In genomic region chr2:64992218-64992617, GRCh38 we compare ENCODE assay signal across 15 cellular contexts. TPM values are rescaled to one million over a fixed set of nuclear protein-coding genes. Genes with fewer than 3 reads are reported as not detected.
DNase-seq lines count a peak whose midpoint lies in the region; ATAC-seq and TF ChIP-seq lines count a peak whose summit lies in the region.
"Had no signal": no experiment of that assay in that cellular context is flagged by ENCODE, and none has a peak within 500 bp of the region (broad histone marks: within the 10 kb centered on the region; RNA-seq: fewer than 3 reads in every experiment).

No MANE protein-coding gene starts in this region.

- H3K4me2 ChIP-seq in neural cell (ENCODE audit: low read length) = no peak overlapping the region

- no peak for TF ChIP-seq EP300 in neural cell (conservative IDR thresholded peaks at IDR 0.05; ENCODE audit: poor library complexity, severe bottlenecking)

- H3K27ac ChIP-seq in CD4-positive, alpha-beta T cell (ENCODE audit: low read depth, low read length) = no peak overlapping the region
- no peak overlapping the region for H3K27ac ChIP-seq in neural cell (ENCODE audit: low read length)
- H3K27ac ChIP-seq: C4-2B had no signal

- no peaks in the 10 kb centered on the region for H3F3A ChIP-seq in neural cell (ENCODE audit: insufficient read depth, low read length, poor library complexity, severe bottlenecking)

- CTCF ChIA-PET in CD4-positive, alpha-beta T cell (lab: Charles Lee) = no interaction called here

- intact Hi-C loops in CD4-positive, alpha-beta T cell (cut with DNase I, micrococcal nuclease) = loop anchor here in 1 of 2 experiments (2.0 to 5.0 kb wide), 2 partner anchors 47 to 140 kb away; partner anchors contain the start of gene RAB1A
- intact Hi-C loops in activated T-helper 1 cell treated with anti-CD3 and anti-CD28 coated beads, Interleukin-12 subunit alpha, Interleukin-12 subunit beta, Interleukin-2, Interleukin-4 antibody, amounts not matched to agents 30 ng/mL and 10 ng/mL and 1 ng/mL, durations not matched to agents 14 hours and 24 hours and 36 hours (cut with micrococcal nuclease) = no loop called here

- H3K9ac ChIP-seq in neural cell (ENCODE audit: low read length) = no peak overlapping the region

- no peaks in the 10 kb centered on the region for H3K9me3 ChIP-seq in CD4-positive, alpha-beta T cell (ENCODE audit: control insufficient read depth, low read length)
- no peaks in the 10 kb centered on the region for H3K9me3 ChIP-seq in neural cell (ENCODE audit: low read length)
- H3K9me3 ChIP-seq: tibial artery had no signal

- peaks cover 28% of the 10 kb centered on the region for H3K79me2 ChIP-seq in neural cell (replicated peaks; ENCODE audit: insufficient read depth, low read length)

- H4K20me1 ChIP-seq in neural cell (ENCODE audit: insufficient read depth) = no peaks in the 10 kb centered on the region

- H3K27ac Mint-ChIP-seq in CD4-positive, alpha-beta T cell = no peak overlapping the region
- H3K27ac Mint-ChIP-seq in activated T-helper 1 cell treated with anti-CD3 and anti-CD28 coated beads, Interleukin-12 subunit alpha, Interleukin-12 subunit beta, Interleukin-2, Interleukin-4 antibody, amounts not matched to agents 30 ng/mL and 10 ng/mL and 1 ng/mL, durations not matched to agents 14 hours and 24 hours and 36 hours = no peak overlapping the region
- H3K27ac Mint-ChIP-seq: dendritic cell treated with granulocyte-macrophage colony-stimulating factor and Interleukin-4, amounts not matched to agents 40 ng/mL and 50 ng/mL, for 4 days had no signal

- H3K4me3 ChIP-seq in GM12864 (ENCODE audit: low read depth, low read length) = peak overlapping the region; percentile 40
- H3K4me3 ChIP-seq in neural cell (ENCODE audit: low read length) = peak overlapping the region; percentile 50

- POLR2A ChIA-PET in CD4-positive, alpha-beta T cell (lab: Charles Lee) = interaction anchor here (0.9 to 1.0 kb wide), 2 partner anchors 64 to 138 kb away, joined by 3 read pairs; partner anchors contain the start of genes CEP68 and RAB1A

- H3K9me3 Mint-ChIP-seq in CD4-positive, alpha-beta T cell = no peaks in the 10 kb centered on the region
- H3K9me3 Mint-ChIP-seq in activated T-helper 1 cell treated with anti-CD3 and anti-CD28 coated beads, Interleukin-12 subunit alpha, Interleukin-12 subunit beta, Interleukin-2, Interleukin-4 antibody, amounts not matched to agents 30 ng/mL and 10 ng/mL and 1 ng/mL, durations not matched to agents 14 hours and 24 hours and 36 hours = no peaks in the 10 kb centered on the region
- H3K9me3 Mint-ChIP-seq: dendritic cell treated with granulocyte-macrophage colony-stimulating factor and Interleukin-4, amounts not matched to agents 40 ng/mL and 50 ng/mL, for 4 days had no signal

- H2AFZ ChIP-seq in neural cell (ENCODE audit: low read depth, low read length) = no peak overlapping the region

- peaks cover 21% of the 10 kb centered on the region for H3K4me1 Mint-ChIP-seq in CD4-positive, alpha-beta T cell (ENCODE audit: low read depth)
- peaks cover 75% of the 10 kb centered on the region for H3K4me1 Mint-ChIP-seq in activated T-helper 1 cell treated with anti-CD3 and anti-CD28 coated beads, Interleukin-12 subunit alpha, Interleukin-12 subunit beta, Interleukin-2, Interleukin-4 antibody, amounts not matched to agents 30 ng/mL and 10 ng/mL and 1 ng/mL, durations not matched to agents 14 hours and 24 hours and 36 hours (ENCODE audit: low read depth)

- peak overlapping the region; percentile 52 for H3K4me3 Mint-ChIP-seq in CD4-positive, alpha-beta T cell
- peak overlapping the region; percentile 23 for H3K4me3 Mint-ChIP-seq in activated T-helper 1 cell treated with anti-CD3 and anti-CD28 coated beads, Interleukin-12 subunit alpha, Interleukin-12 subunit beta, Interleukin-2, Interleukin-4 antibody, amounts not matched to agents 30 ng/mL and 10 ng/mL and 1 ng/mL, durations not matched to agents 14 hours and 24 hours and 36 hours
- H3K4me3 Mint-ChIP-seq: dendritic cell treated with granulocyte-macrophage colony-stimulating factor and Interleukin-4, amounts not matched to agents 40 ng/mL and 50 ng/mL, for 4 days had no signal

- H3K36me3 ChIP-seq in neural cell (ENCODE audit: insufficient read depth, low read length) = no peaks in the 10 kb centered on the region
- H3K36me3 ChIP-seq: tibial artery had no signal

- TF ChIP-seq CTCF in CD4-positive, alpha-beta T cell (IDR thresholded peaks at IDR 0.05) = no peak
- TF ChIP-seq CTCF in GM12864 (IDR thresholded peaks at IDR 0.05; ENCODE audit: low read depth, low read length, missing control alignments) (no peak), neural cell (IDR thresholded peaks at IDR 0.05; ENCODE audit: poor library complexity, severe bottlenecking) (no peak)

- no peaks in the 10 kb centered on the region for H3K27me3 ChIP-seq in CD4-positive, alpha-beta T cell (ENCODE audit: control insufficient read depth, insufficient read depth, low read length)
- H3K27me3 ChIP-seq in neural cell (ENCODE audit: insufficient read depth, low read depth, low read length) = no peaks in the 10 kb centered on the region
- H3K27me3 ChIP-seq: tibial artery had no signal

- no peak for TF ChIP-seq RAD21 in neural cell (conservative IDR thresholded peaks at IDR 0.05)

- no peak for DNase-seq in CD4-positive, alpha-beta T cell
- no peak for DNase-seq in GM12864 (ENCODE audit: low read depth)
- no peak for DNase-seq in activated T-helper 1 cell treated with anti-CD3 and anti-CD28 coated beads, Interleukin-12 subunit alpha, Interleukin-12 subunit beta, Interleukin-2, Interleukin-4 antibody, amounts not matched to agents 30 ng/mL and 10 ng/mL and 1 ng/mL, durations not matched to agents 14 hours and 24 hours and 36 hours (ENCODE audit: low spot score)
- no peak for DNase-seq in NCI-H526 (lab: John Stamatoyannopoulos, UW)
- DNase-seq: activated naive CD4-positive, alpha-beta T cell; NCI-H1048; NCI-H2081 treated with DMSO at 0.1 percent for 48 hours; tibial artery had no signal

- H3K36me3 Mint-ChIP-seq in CD4-positive, alpha-beta T cell (ENCODE audit: low read depth) = no peaks in the 10 kb centered on the region
- H3K36me3 Mint-ChIP-seq in activated T-helper 1 cell treated with anti-CD3 and anti-CD28 coated beads, Interleukin-12 subunit alpha, Interleukin-12 subunit beta, Interleukin-2, Interleukin-4 antibody, amounts not matched to agents 30 ng/mL and 10 ng/mL and 1 ng/mL, durations not matched to agents 14 hours and 24 hours and 36 hours (ENCODE audit: low read depth) = peaks cover 26% of the 10 kb centered on the region

- ATAC-seq in CD4-positive, alpha-beta T cell (ENCODE audit: poor library complexity) = no peak
- ATAC-seq in HG03025 (IDR thresholded peaks at IDR 0.05; ENCODE audit: low FRiP score, unreplicated experiment) (no peak), GM18867 (IDR thresholded peaks at IDR 0.05; ENCODE audit: unreplicated experiment) (no peak)
- ATAC-seq: Panc1, sciatic nerve had no signal

- H3K9me2 ChIP-seq in neural cell (ENCODE audit: insufficient read depth, low read length) = no peaks in the 10 kb centered on the region

- H3K27me3 Mint-ChIP-seq in CD4-positive, alpha-beta T cell = peaks cover 4% of the 10 kb centered on the region
- H3K27me3 Mint-ChIP-seq in activated T-helper 1 cell treated with anti-CD3 and anti-CD28 coated beads, Interleukin-12 subunit alpha, Interleukin-12 subunit beta, Interleukin-2, Interleukin-4 antibody, amounts not matched to agents 30 ng/mL and 10 ng/mL and 1 ng/mL, durations not matched to agents 14 hours and 24 hours and 36 hours (ENCODE audit: insufficient read depth) = peaks cover 2% of the 10 kb centered on the region

TF ChIP-seq in neural cell, 6 proteins besides CTCF, POLR2A, EP300 and RAD21:
- TF ChIP-seq EZH2 (IDR thresholded peaks at IDR 0.05; ENCODE audit: borderline replicate concordance, insufficient read depth, low read length, poor library complexity, severe bottlenecking) (no peak), MXI1 (conservative IDR thresholded peaks at IDR 0.05; ENCODE audit: poor library complexity, severe bottlenecking) (no peak), REST (IDR thresholded peaks at IDR 0.05; ENCODE audit: borderline replicate concordance) (no peak), TAF1 (IDR thresholded peaks at IDR 0.05; ENCODE audit: low read depth) (no peak), SMC3 (conservative IDR thresholded peaks at IDR 0.05; ENCODE audit: poor library complexity) (no peak), POLR2AphosphoS5 (IDR thresholded peaks at IDR 0.05) (no peak)

RNA-seq across cellular contexts. Expression of gene SLC1A4, which starts 3.0 kb away (rescaled TPM):
- 1 to 10 TPM; 2.4 to 2.8 TPM for total RNA-seq in CD4-positive, alpha-beta T cell
- total RNA-seq in activated T-helper 1 cell treated with anti-CD3 and anti-CD28 coated beads, Interleukin-12 subunit alpha, Interleukin-12 subunit beta, Interleukin-2, Interleukin-4 antibody, amounts not matched to agents 30 ng/mL and 10 ng/mL and 1 ng/mL, durations not matched to agents 14 hours and 24 hours and 36 hours = 14.4 and 15.1 TPM in 2 replicates
- 33.8 and 38.0 TPM in 2 replicates for polyA plus RNA-seq in neural cell
- 65.0 and 65.2 TPM in 2 replicates for polyA minus RNA-seq in neural cell
